Comparison of ENCODE assay signal across 8 cellular contexts in genomic region chr19:49678970-49679831, GRCh38. TPM values are rescaled to one million over a fixed set of nuclear protein-coding genes. Genes with fewer than 3 reads are reported as not detected.
A peak's percentile ranks its signal among the peaks of the same experiment; 100 is the strongest.
DNase-seq lines count a peak whose midpoint lies in the region; ATAC-seq lines count a peak whose summit lies in the region.

No MANE protein-coding gene starts in this region.

- H3K27me3 ChIP-seq in CD4-positive, CD25-positive, alpha-beta regulatory T cell (ENCODE audit: control insufficient read depth, insufficient read depth, low read length): no peaks in the 10 kb centered on the region
- no peaks in the 10 kb centered on the region for H3K27me3 ChIP-seq in HUES64 (ENCODE audit: insufficient read depth, low read length)

- peak overlapping the region; percentile 98 for H3K27ac ChIP-seq in CD4-positive, CD25-positive, alpha-beta regulatory T cell (ENCODE audit: insufficient read depth, low read length, poor library complexity, severe bottlenecking)
- H3K27ac ChIP-seq in HUES64 (ENCODE audit: low read depth, low read length): no peak overlapping the region

- H3K36me3 Mint-ChIP-seq in CD4-positive, CD25-positive, alpha-beta regulatory T cell: no peaks in the 10 kb centered on the region
- H3K36me3 Mint-ChIP-seq in activated naive CD8-positive, alpha-beta T cell treated with anti-CD3 and anti-CD28 coated beads, Interleukin-2, amount 50 U/mL, for 24 hours (ENCODE audit: low read depth): peaks cover 44% of the 10 kb centered on the region
- peaks cover 0 to 6% of the 10 kb centered on the region in 2 donors for H3K36me3 Mint-ChIP-seq in naive B cell

- peak overlapping the region in 1 of 3 donors; percentile 100 for H3K27ac Mint-ChIP-seq in CD4-positive, CD25-positive, alpha-beta regulatory T cell
- H3K27ac Mint-ChIP-seq in activated naive CD8-positive, alpha-beta T cell treated with anti-CD3 and anti-CD28 coated beads, Interleukin-2, amount 50 U/mL, for 24 hours: no peak overlapping the region
- peak overlapping the region in 4 of 6 donors; percentile 64 to 99 (median 94) for H3K27ac Mint-ChIP-seq in naive B cell

- H3K4me3 Mint-ChIP-seq in CD4-positive, CD25-positive, alpha-beta regulatory T cell: peak overlapping the region in 3 of 4 donors; percentile 5 to 92 (median 29)
- H3K4me3 Mint-ChIP-seq in activated naive CD8-positive, alpha-beta T cell treated with anti-CD3 and anti-CD28 coated beads, Interleukin-2, amount 50 U/mL, for 24 hours: peak overlapping the region; percentile 98
- peak overlapping the region in 6 of 8 donors; percentile 39 to 95 (median 60) for H3K4me3 Mint-ChIP-seq in naive B cell

- no peak overlapping the region for H3K9ac ChIP-seq in HUES64 (ENCODE audit: low read depth, low read length)

- H3K36me3 ChIP-seq in CD4-positive, CD25-positive, alpha-beta regulatory T cell (ENCODE audit: control insufficient read depth, insufficient read depth, low read length): peaks cover 20% of the 10 kb centered on the region
- peaks cover 33% of the 10 kb centered on the region for H3K36me3 ChIP-seq in HUES64 (ENCODE audit: insufficient read depth, low read length)

- H3K9me3 ChIP-seq in CD4-positive, CD25-positive, alpha-beta regulatory T cell (ENCODE audit: control insufficient read depth in 2 of 2, low read length in 2 of 2): no peaks in the 10 kb centered on the region
- H3K9me3 ChIP-seq in HUES64 (ENCODE audit: insufficient read depth, low read depth, low read length): no peaks in the 10 kb centered on the region

- peaks cover 5% of the 10 kb centered on the region for H3K27me3 Mint-ChIP-seq in CD4-positive, CD25-positive, alpha-beta regulatory T cell
- H3K27me3 Mint-ChIP-seq in activated naive CD8-positive, alpha-beta T cell treated with anti-CD3 and anti-CD28 coated beads, Interleukin-2, amount 50 U/mL, for 24 hours: no peaks in the 10 kb centered on the region
- H3K27me3 Mint-ChIP-seq in naive B cell: no peaks in the 10 kb centered on the region

- DNase-seq in CD4-positive, CD25-positive, alpha-beta regulatory T cell: no peak
- no peak for DNase-seq in activated naive CD8-positive, alpha-beta T cell treated with anti-CD3 and anti-CD28 coated beads, Interleukin-2, amount 50 U/mL, for 24 hours
- DNase-seq in naive B cell (no peak), HPDE6-E6E7 (ENCODE audit: extremely low spot score) (no peak), SK-N-DZ (ENCODE audit: low spot score) (no peak), mesenteric fat pad (ENCODE audit: low spot score) (no peak)
- DNase-seq in stimulated activated CD4-positive, alpha-beta T cell treated with anti-CD3 and anti-CD28 coated beads, Interleukin-4, amount 100 ng/mL, for 1 hour: no peak

- no peak overlapping the region for H3K4me3 ChIP-seq in CD4-positive, CD25-positive, alpha-beta regulatory T cell (ENCODE audit: low read depth, low read length)
- H3K4me3 ChIP-seq in HUES64 (ENCODE audit: low read length): peak overlapping the region; percentile 24; the same call in 1 of the 2 replicates

- no peak for ATAC-seq in CD4-positive, CD25-positive, alpha-beta regulatory T cell (ENCODE audit: low read depth in 2 of 2)
- ATAC-seq in activated naive CD8-positive, alpha-beta T cell treated with anti-CD3 and anti-CD28 coated beads, Interleukin-2, amount 50 U/mL, for 24 hours: no peak
- ATAC-seq in naive B cell (ENCODE audit: low read depth in 2 of 2): no peak

- 73% methylated on average over 14 of the region's 15 CpGs for WGBS in HUES64

- peaks cover 2 to 48% (median 21%) of the 10 kb centered on the region in 4 donors for H3K4me1 Mint-ChIP-seq in CD4-positive, CD25-positive, alpha-beta regulatory T cell
- peaks cover 50% of the 10 kb centered on the region for H3K4me1 Mint-ChIP-seq in activated naive CD8-positive, alpha-beta T cell treated with anti-CD3 and anti-CD28 coated beads, Interleukin-2, amount 50 U/mL, for 24 hours
- H3K4me1 Mint-ChIP-seq in naive B cell: peaks cover 30 to 52% (median 39%) of the 10 kb centered on the region in 3 donors

- H3K4me1 ChIP-seq in CD4-positive, CD25-positive, alpha-beta regulatory T cell (ENCODE audit: control insufficient read depth, insufficient read depth, low read length, poor library complexity, severe bottlenecking): peaks cover 45% of the 10 kb centered on the region
- H3K4me1 ChIP-seq in HUES64 (ENCODE audit: insufficient read depth, low read length): peaks cover 10% of the 10 kb centered on the region

- H3K9me3 Mint-ChIP-seq in CD4-positive, CD25-positive, alpha-beta regulatory T cell: no peaks in the 10 kb centered on the region
- no peaks in the 10 kb centered on the region for H3K9me3 Mint-ChIP-seq in activated naive CD8-positive, alpha-beta T cell treated with anti-CD3 and anti-CD28 coated beads, Interleukin-2, amount 50 U/mL, for 24 hours
- H3K9me3 Mint-ChIP-seq in naive B cell: no peaks in the 10 kb centered on the region

RNA-seq across cellular contexts. Expression of gene PRMT1, which starts 2.1 kb away (rescaled TPM):
- 59.2 TPM for total RNA-seq in CD4-positive, CD25-positive, alpha-beta regulatory T cell
- 100 to 1,000 TPM; 101 to 118 (median 105) TPM for polyA plus RNA-seq in CD4-positive, CD25-positive, alpha-beta regulatory T cell
- 545 TPM for polyA plus RNA-seq in HUES64 (2013, experiment 1 of 2)
- 504 TPM for polyA plus RNA-seq in HUES64 (2013, experiment 2 of 2)
- 100 to 1,000 TPM; 175 to 363 (median 192) TPM for polyA plus RNA-seq in naive B cell (ENCODE audit: low read depth in 6 of 6)
- 454 and 480 TPM in 2 replicates for polyA plus RNA-seq in SK-N-DZ (2014; cell fraction: cytosol; rRNA removed)
- 349 and 359 TPM in 2 replicates for polyA plus RNA-seq in SK-N-DZ (2014; cell fraction: nucleus; rRNA removed)
- 105 TPM for total RNA-seq in mesenteric fat pad

RNA-seq across cellular contexts. Expression of gene ADM5, which starts 10.2 kb away (rescaled TPM):
- total RNA-seq in CD4-positive, CD25-positive, alpha-beta regulatory T cell: 1.7 TPM
- under 1 TPM in 2 of 4 donors, not detected in 2; 0.10 to 0.34 TPM for polyA plus RNA-seq in CD4-positive, CD25-positive, alpha-beta regulatory T cell
- polyA plus RNA-seq in HUES64 (2013, experiment 1 of 2): 5.7 TPM
- polyA plus RNA-seq in HUES64 (2013, experiment 2 of 2): 3.1 TPM
- under 1 TPM in 4 of 6 donors, not detected in 2; 0.19 to 0.47 (median 0.26) TPM for polyA plus RNA-seq in naive B cell (ENCODE audit: low read depth in 6 of 6)
- polyA plus RNA-seq in SK-N-DZ (2014; cell fraction: cytosol; rRNA removed): 5.0 and 5.4 TPM in 2 replicates
- 48.1 and 54.9 TPM in 2 replicates for polyA plus RNA-seq in SK-N-DZ (2014; cell fraction: nucleus; rRNA removed)
- 1.3 TPM for total RNA-seq in mesenteric fat pad

RNA-seq across cellular contexts. Expression of gene CPT1C, which starts 11.7 kb away (rescaled TPM):
- 0.47 TPM for total RNA-seq in CD4-positive, CD25-positive, alpha-beta regulatory T cell
- polyA plus RNA-seq in CD4-positive, CD25-positive, alpha-beta regulatory T cell: under 1 TPM in 3 of 4 donors, not detected in 1; 0.41 to 0.84 (median 0.73) TPM
- 19.7 TPM for polyA plus RNA-seq in HUES64 (2013, experiment 1 of 2)
- 26.9 TPM for polyA plus RNA-seq in HUES64 (2013, experiment 2 of 2)
- not detected for polyA plus RNA-seq in naive B cell (ENCODE audit: low read depth in 6 of 6)
- 28.3 and 32.8 TPM in 2 replicates for polyA plus RNA-seq in SK-N-DZ (2014; cell fraction: cytosol; rRNA removed)
- polyA plus RNA-seq in SK-N-DZ (2014; cell fraction: nucleus; rRNA removed): 148 and 189 TPM in 2 replicates
- total RNA-seq in mesenteric fat pad: 7.2 TPM

RNA-seq across cellular contexts. Expression of gene BCL2L12, which starts 13.5 kb away (rescaled TPM):
- 13.6 TPM for total RNA-seq in CD4-positive, CD25-positive, alpha-beta regulatory T cell
- polyA plus RNA-seq in CD4-positive, CD25-positive, alpha-beta regulatory T cell: 10 to 100 TPM; 13.6 to 15.3 (median 15.1) TPM
- polyA plus RNA-seq in HUES64 (2013, experiment 1 of 2): 107 TPM
- polyA plus RNA-seq in HUES64 (2013, experiment 2 of 2): 100 TPM
- polyA plus RNA-seq in naive B cell (ENCODE audit: low read depth in 6 of 6): 10 to 100 TPM in 4 of 6 donors, 1 to 10 TPM in 2; 8.0 to 12.7 (median 10.6) TPM
- polyA plus RNA-seq in SK-N-DZ (2014; cell fraction: cytosol; rRNA removed): 3.4 and 4.0 TPM in 2 replicates
- polyA plus RNA-seq in SK-N-DZ (2014; cell fraction: nucleus; rRNA removed): 3.1 and 6.2 TPM in 2 replicates
- 10.7 TPM for total RNA-seq in mesenteric fat pad

RNA-seq across cellular contexts. Expression of gene IRF3, which starts 13.5 kb away (rescaled TPM):
- 235 TPM for total RNA-seq in CD4-positive, CD25-positive, alpha-beta regulatory T cell
- 100 to 1,000 TPM in 1 of 4 donors, 10 to 100 TPM in 3; 76.4 to 104 (median 95.9) TPM for polyA plus RNA-seq in CD4-positive, CD25-positive, alpha-beta regulatory T cell
- 64.1 TPM for polyA plus RNA-seq in HUES64 (2013, experiment 1 of 2)
- 57.6 TPM for polyA plus RNA-seq in HUES64 (2013, experiment 2 of 2)
- polyA plus RNA-seq in naive B cell (ENCODE audit: low read depth in 6 of 6): 10 to 100 TPM; 39.3 to 60.5 (median 52.4) TPM
- 25.6 and 32.7 TPM in 2 replicates for polyA plus RNA-seq in SK-N-DZ (2014; cell fraction: cytosol; rRNA removed)
- 30.2 and 41.0 TPM in 2 replicates for polyA plus RNA-seq in SK-N-DZ (2014; cell fraction: nucleus; rRNA removed)
- 46.7 TPM for total RNA-seq in mesenteric fat pad

Comparison
In these comparisons a context has a peak if more than half of its experiments do, and no peak if none do; other contexts are left out.
1. H3K4me3 Mint-ChIP-seq: peak in every context shown above with its lines; median percentile 98 in activated naive CD8-positive, alpha-beta T cell treated with anti-CD3 and anti-CD28 coated beads, Interleukin-2, amount 50 U/mL, for 24 hours; 60 in naive B cell; 29 in CD4-positive, CD25-positive, alpha-beta regulatory T cell.